ENCODE assay signal across 21 cellular contexts in genomic region chr1:66617362-66617761, GRCh38.
"Had no signal": no experiment of that assay in that cellular context is flagged by ENCODE, and none has a peak within 500 bp of the region (broad histone marks: within the 10 kb centered on the region; RNA-seq: fewer than 3 reads in every experiment).

No MANE protein-coding gene starts in this region.

- H3K4me3 ChIP-seq: ascending aorta, body of pancreas had no signal

- ATAC-seq: activated naive CD8-positive, alpha-beta T cell treated with anti-CD3 and anti-CD28 coated beads, Interleukin-2, amount 50 U/mL, for 24 hours; activated T-cell treated with anti-CD3 and anti-CD28 coated beads, Interleukin-2, amount 50 U/mL, for 4 hours; body of pancreas; Panc1; Right ventricle myocardium inferior; WTC11 had no signal

- DNase-seq: activated CD4-positive, alpha-beta memory T cell treated with anti-CD3 and anti-CD28 coated beads for 36 hours; activated CD4-positive, alpha-beta T cell treated with anti-CD3 and anti-CD28 coated beads, Interleukin-2, amount 10 ng/mL, durations not matched to agents 24 days and 14 days; activated CD4-positive, CD25-positive, alpha-beta regulatory T cell treated with anti-CD3 and anti-CD28 coated beads, Interleukin-2, amount 50 U/mL, for 72 hours; activated CD8-positive, alpha-beta memory T cell treated with anti-CD3 and anti-CD28 coated beads for 24 hours; activated effector memory CD4-positive, alpha-beta T cell treated with anti-CD3 and anti-CD28 coated beads, Interleukin-2, amount 50 U/mL, for 16 hours; activated naive CD4-positive, alpha-beta T cell treated with Interleukin-2 at 50 U/mL for 16 hours; activated naive CD8-positive, alpha-beta T cell treated with anti-CD3 and anti-CD28 coated beads, Interleukin-2, amount 50 U/mL, for 24 hours; activated T-cell treated with anti-CD3 and anti-CD28 coated beads, Interleukin-2, amount 50 U/mL, for 4 hours; amniotic stem cell; body of pancreas; Kasumi-1; NCI-H1105 treated with DMSO at 0.1 percent for 48 hours; NCI-H1436 treated with DMSO at 0.1 percent for 48 hours; NCI-H2081; NCI-H510A treated with DMSO at 0.1 percent for 48 hours; NCI-H748 treated with DMSO at 0.1 percent for 48 hours; RPMI8226 had no signal

- H3K27ac ChIP-seq: ascending aorta, body of pancreas had no signal

- H3K27me3 ChIP-seq: ascending aorta, body of pancreas had no signal
